Comparison of ENCODE assay signal across 13 cellular contexts in the genomic region with DNA sequence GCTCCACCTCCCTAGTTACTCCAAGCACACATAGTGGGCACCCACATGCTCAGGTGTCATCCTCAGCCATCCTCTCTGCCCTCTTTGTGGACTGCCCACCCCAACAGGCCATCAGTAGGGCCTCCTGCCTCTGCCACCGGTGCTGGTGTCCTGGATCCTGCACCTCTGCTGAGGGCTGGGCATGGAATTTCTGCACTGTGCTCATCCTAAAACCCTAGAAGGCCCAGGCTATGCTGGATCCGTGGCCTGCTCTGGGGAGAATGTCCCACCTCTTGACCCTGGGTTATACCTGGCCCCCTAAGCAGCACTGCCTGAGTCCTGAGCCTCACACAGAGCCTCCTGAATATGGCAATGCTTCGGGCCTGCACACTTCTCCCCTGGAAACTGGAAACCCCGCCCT.
DNase-seq lines count a peak whose midpoint lies in the region; ATAC-seq and TF ChIP-seq lines count a peak whose summit lies in the region.
"Had no signal": no experiment of that assay in that cellular context is flagged by ENCODE, and none has a peak within 500 bp of the region (broad histone marks: within the 10 kb centered on the region; RNA-seq: fewer than 3 reads in every experiment).

No MANE protein-coding gene starts in this region.

- no peak overlapping the region for H3K4ac ChIP-seq in trophoblast cell (ENCODE audit: low read depth, low read length)

- H3K14ac ChIP-seq in trophoblast cell (ENCODE audit: low read length), result no peak overlapping the region

- no peaks in the 10 kb centered on the region for H3K27me3 Mint-ChIP-seq in activated naive CD8-positive, alpha-beta T cell treated with anti-CD3 and anti-CD28 coated beads, Interleukin-2, amount 10 ng/mL, durations not matched to agents 7 days and 5 days
- H3K27me3 Mint-ChIP-seq in activated naive CD8-positive, alpha-beta T cell treated with anti-CD3 and anti-CD28 coated beads for 36 hours, result peaks cover 8% of the 10 kb centered on the region
- H3K27me3 Mint-ChIP-seq: CD4-positive, CD25-positive, alpha-beta regulatory T cell had no signal

- H3K36me3 Mint-ChIP-seq in activated naive CD8-positive, alpha-beta T cell treated with anti-CD3 and anti-CD28 coated beads, Interleukin-2, amount 10 ng/mL, durations not matched to agents 7 days and 5 days, result no peaks in the 10 kb centered on the region
- H3K36me3 Mint-ChIP-seq in activated naive CD8-positive, alpha-beta T cell treated with anti-CD3 and anti-CD28 coated beads for 36 hours, result no peaks in the 10 kb centered on the region
- H3K36me3 Mint-ChIP-seq: CD4-positive, CD25-positive, alpha-beta regulatory T cell had no signal

- no peak overlapping the region for H3K4me3 Mint-ChIP-seq in activated naive CD8-positive, alpha-beta T cell treated with anti-CD3 and anti-CD28 coated beads, Interleukin-2, amount 10 ng/mL, durations not matched to agents 7 days and 5 days
- no peak overlapping the region for H3K4me3 Mint-ChIP-seq in activated naive CD8-positive, alpha-beta T cell treated with anti-CD3 and anti-CD28 coated beads for 36 hours
- H3K4me3 Mint-ChIP-seq: CD4-positive, CD25-positive, alpha-beta regulatory T cell had no signal

- H2AK5ac ChIP-seq in trophoblast cell (ENCODE audit: low read length), result no peak overlapping the region

- H2BK5ac ChIP-seq in trophoblast cell (ENCODE audit: low read depth, low read length, poor library complexity), result no peak overlapping the region

- H3K36me3 ChIP-seq in trophoblast cell (ENCODE audit: control insufficient read depth in 1 of 2, insufficient read depth in 2 of 2, low read length in 2 of 2) (no peaks in the 10 kb centered on the region), vagina (no peaks in the 10 kb centered on the region)

- H2BK120ac ChIP-seq in trophoblast cell (ENCODE audit: insufficient read depth, low read length, poor library complexity), result no peak overlapping the region

- no peak overlapping the region for H4K8ac ChIP-seq in trophoblast cell (ENCODE audit: low read depth, low read length)

- POLR2A ChIA-PET in activated naive CD8-positive, alpha-beta T cell treated with anti-CD3 and anti-CD28 coated beads, Interleukin-2, amount 10 ng/mL, durations not matched to agents 7 days and 5 days (lab: Charles Lee), result no interaction called here

- H4K12ac ChIP-seq in trophoblast cell (ENCODE audit: low read depth, low read length), result no peak overlapping the region

- intact Hi-C loops in vagina (cut with DNase I), result no loop called here

- TF ChIP-seq CTCF in coronary artery (IDR thresholded peaks at IDR 0.05), result no peak
- no peak for TF ChIP-seq CTCF in vagina (IDR thresholded peaks at IDR 0.05)

- H3K9me3 Mint-ChIP-seq in activated naive CD8-positive, alpha-beta T cell treated with anti-CD3 and anti-CD28 coated beads, Interleukin-2, amount 10 ng/mL, durations not matched to agents 7 days and 5 days, result no peaks in the 10 kb centered on the region
- H3K9me3 Mint-ChIP-seq in activated naive CD8-positive, alpha-beta T cell treated with anti-CD3 and anti-CD28 coated beads for 36 hours, result no peaks in the 10 kb centered on the region

- no peaks in the 10 kb centered on the region for H3K4me1 Mint-ChIP-seq in activated naive CD8-positive, alpha-beta T cell treated with anti-CD3 and anti-CD28 coated beads, Interleukin-2, amount 10 ng/mL, durations not matched to agents 7 days and 5 days
- no peaks in the 10 kb centered on the region for H3K4me1 Mint-ChIP-seq in activated naive CD8-positive, alpha-beta T cell treated with anti-CD3 and anti-CD28 coated beads for 36 hours
- H3K4me1 Mint-ChIP-seq: CD4-positive, CD25-positive, alpha-beta regulatory T cell had no signal

- H3K18ac ChIP-seq in trophoblast cell (ENCODE audit: low read length), result no peak overlapping the region

- no peak overlapping the region for H2AFZ ChIP-seq in trophoblast cell (ENCODE audit: insufficient read depth, low read length, poor library complexity)

- WGBS in trophoblast cell (ENCODE audit: extremely low coverage, insufficient coverage, insufficient read length), result no CpG with 5 or more reads among the region's 4 CpGs

- no peak overlapping the region for H3K27ac Mint-ChIP-seq in activated naive CD8-positive, alpha-beta T cell treated with anti-CD3 and anti-CD28 coated beads, Interleukin-2, amount 10 ng/mL, durations not matched to agents 7 days and 5 days
- no peak overlapping the region for H3K27ac Mint-ChIP-seq in activated naive CD8-positive, alpha-beta T cell treated with anti-CD3 and anti-CD28 coated beads for 36 hours
- H3K27ac Mint-ChIP-seq: CD4-positive, CD25-positive, alpha-beta regulatory T cell had no signal

- H4K91ac ChIP-seq in trophoblast cell (ENCODE audit: low read depth, low read length), result no peak overlapping the region

- H2BK12ac ChIP-seq in trophoblast cell (ENCODE audit: low read length), result no peak overlapping the region

- H3K4me3 ChIP-seq in coronary artery (no peak overlapping the region), trophoblast cell (ENCODE audit: low read depth, low read length) (peak overlapping the region; percentile 0), vagina (no peak overlapping the region)

- no peaks in the 10 kb centered on the region for H3K4me1 ChIP-seq in trophoblast cell (ENCODE audit: control insufficient read depth in 1 of 2, insufficient read depth in 2 of 2, low read length in 2 of 2)
- no peaks in the 10 kb centered on the region for H3K4me1 ChIP-seq in vagina

- no peak overlapping the region for H3K23ac ChIP-seq in trophoblast cell (ENCODE audit: low read length)

- H3K27me3 ChIP-seq in trophoblast cell (ENCODE audit: insufficient read depth, low read length), result no peaks in the 10 kb centered on the region
- no peaks in the 10 kb centered on the region for H3K27me3 ChIP-seq in vagina

- ATAC-seq in activated naive CD8-positive, alpha-beta T cell treated with anti-CD3 and anti-CD28 coated beads, Interleukin-2, amount 10 ng/mL, durations not matched to agents 7 days and 5 days (ENCODE audit: low read depth), result no peak
- no peak for ATAC-seq in HG02642 (IDR thresholded peaks at IDR 0.05; ENCODE audit: poor library complexity, unreplicated experiment)
- ATAC-seq: HCT116 had no signal

- TF ChIP-seq POLR2A in vagina (IDR thresholded peaks at IDR 0.05), result no peak

- no peak overlapping the region for H3K27ac ChIP-seq in coronary artery
- H3K27ac ChIP-seq in trophoblast cell (ENCODE audit: low read depth, low read length), result no peak overlapping the region
- H3K27ac ChIP-seq in vagina, result no peak overlapping the region

- H3K79me1 ChIP-seq in trophoblast cell (ENCODE audit: low read length), result no peaks in the 10 kb centered on the region

- no peaks in the 10 kb centered on the region for H3K79me2 ChIP-seq in trophoblast cell (ENCODE audit: control insufficient read depth, insufficient read depth, low read length, poor library complexity)

- peaks cover 3% of the 10 kb centered on the region for H3K9me3 ChIP-seq in trophoblast cell (ENCODE audit: insufficient read depth, low read depth, low read length)
- H3K9me3 ChIP-seq in vagina, result no peaks in the 10 kb centered on the region

- H3K9ac ChIP-seq in trophoblast cell (ENCODE audit: low read length), result no peak overlapping the region

- peak; percentile 12 for DNase-seq in activated naive CD8-positive, alpha-beta T cell treated with anti-CD3 and anti-CD28 coated beads, Interleukin-2, amount 10 ng/mL, durations not matched to agents 7 days and 5 days
- DNase-seq in activated naive CD8-positive, alpha-beta T cell treated with anti-CD3 and anti-CD28 coated beads for 36 hours, result no peak
- peak; percentile 31 for DNase-seq in coronary artery (ENCODE audit: low spot score)
- DNase-seq in trophoblast cell, result no peak
- peak; percentile 72 to 82 for DNase-seq in vagina (ENCODE audit: extremely low spot score in 2 of 2)
- DNase-seq in NCI-H1417 (lab: John Stamatoyannopoulos, UW), result no peak
- DNase-seq: CD4-positive, CD25-positive, alpha-beta regulatory T cell; DMS53; NCI-H1436 treated with DMSO at 0.1 percent for 48 hours; NCI-H2081 treated with DMSO at 0.1 percent for 48 hours; NCI-H524 had no signal

- no peak overlapping the region for H3K4me2 ChIP-seq in trophoblast cell (ENCODE audit: low read length)

Comparison
In these comparisons a context has a peak if more than half of its experiments do, and no peak if none do; other contexts are left out.
1. DNase-seq: peak in activated naive CD8-positive, alpha-beta T cell treated with anti-CD3 and anti-CD28 coated beads, Interleukin-2, amount 10 ng/mL, durations not matched to agents 7 days and 5 days (single experiment), coronary artery (single experiment) and vagina (2 of 2); none in activated naive CD8-positive, alpha-beta T cell treated with anti-CD3 and anti-CD28 coated beads for 36 hours (single experiment), trophoblast cell (0 of 2) and NCI-H1417 (0 of 3).